9 cellular contexts compared by ENCODE assay signal in genomic region chr16:30185141-30185682, GRCh38. TPM values are rescaled to one million over a fixed set of nuclear protein-coding genes. Genes with fewer than 3 reads are reported as not detected.
DNase-seq lines count a peak whose midpoint lies in the region; ATAC-seq and TF ChIP-seq lines count a peak whose summit lies in the region.
"Had no signal": no experiment of that assay in that cellular context is flagged by ENCODE, and none has a peak within 500 bp of the region (broad histone marks: within the 10 kb centered on the region; RNA-seq: fewer than 3 reads in every experiment).

No MANE protein-coding gene starts in this region.

- peaks cover 4% of the 10 kb centered on the region for H4K20me1 ChIP-seq in H9 (ENCODE audit: control insufficient read depth, insufficient read depth, insufficient read length)

- H4K5ac ChIP-seq in H9 (ENCODE audit: insufficient read length, low read depth, low read length): no peak overlapping the region

- no peaks in the 10 kb centered on the region for H3K27me3 ChIP-seq in CD8-positive, alpha-beta T cell (ENCODE audit: insufficient read depth, low read length)
- H3K27me3 ChIP-seq in neutrophil (no peaks in the 10 kb centered on the region), H9 (ENCODE audit: insufficient read depth, low read length) (peaks cover 4% of the 10 kb centered on the region; the same call in 1 of the 2 replicates)

- no peaks in the 10 kb centered on the region for H3K79me2 ChIP-seq in H9 (ENCODE audit: insufficient read depth, low read length)

- no peak overlapping the region for H3K14ac ChIP-seq in H9 (ENCODE audit: insufficient read depth, low read length)

- H3K27ac ChIP-seq in CD8-positive, alpha-beta T cell (ENCODE audit: low read depth, low read length): peak overlapping the region; percentile 91
- H3K27ac ChIP-seq in KOPT-K1 (ENCODE audit: low read depth, low read length, poor library complexity, severe bottlenecking) (peak overlapping the region; percentile 99), neutrophil (peak overlapping the region; percentile 99), H9 (ENCODE audit: insufficient read length, low read depth, low read length) (no peak overlapping the region)

- WGBS in H9 (ENCODE audit: extremely low coverage, insufficient read length, low lambda C conversion rate): no CpG with 5 or more reads among the region's 12 CpGs

- no peaks in the 10 kb centered on the region for H3K79me1 ChIP-seq in H9 (ENCODE audit: insufficient read depth, low read depth, low read length, poor library complexity, severe bottlenecking)

- H3K9ac ChIP-seq in H9 (ENCODE audit: extremely low read depth, insufficient read length, low read length): no peak overlapping the region

- intact Hi-C loops in CD8-positive, alpha-beta T cell (cut with DNase I, micrococcal nuclease): no loop called here

- H3K18ac ChIP-seq in H9 (ENCODE audit: insufficient read length, low read depth, low read length): no peak overlapping the region

- H3K4me3 Mint-ChIP-seq in CD8-positive, alpha-beta T cell: peak overlapping the region; percentile 95
- peak overlapping the region; percentile 100 for H3K4me3 Mint-ChIP-seq in activated naive CD8-positive, alpha-beta T cell treated with anti-CD3 and anti-CD28 coated beads, Interleukin-2, amount 10 ng/mL, durations not matched to agents 7 days and 5 days
- no peak overlapping the region for H3K4me3 Mint-ChIP-seq in H9

- peak overlapping the region; percentile 96 for H3K27ac Mint-ChIP-seq in CD8-positive, alpha-beta T cell
- peak overlapping the region; percentile 100 for H3K27ac Mint-ChIP-seq in activated naive CD8-positive, alpha-beta T cell treated with anti-CD3 and anti-CD28 coated beads, Interleukin-2, amount 10 ng/mL, durations not matched to agents 7 days and 5 days
- H3K27ac Mint-ChIP-seq in H9: no peak overlapping the region

- CTCF ChIA-PET in CD8-positive, alpha-beta T cell (lab: Charles Lee): interaction anchor here (1.0 to 2.3 kb wide), 9 partner anchors 12 to 225 kb away, joined by 3 to 17 read pairs (median 4); partner anchors contain the start of genes ALDOA and TBX6

- H2BK15ac ChIP-seq in H9 (ENCODE audit: low read depth, low read length): no peak overlapping the region

- peaks cover 34% of the 10 kb centered on the region for H3K4me1 ChIP-seq in CD8-positive, alpha-beta T cell (ENCODE audit: insufficient read depth, low read length)
- peaks cover 40 to 48% of the 10 kb centered on the region in 2 experiments for H3K4me1 ChIP-seq in neutrophil (ENCODE audit: control insufficient read depth in 1 of 2, insufficient read depth in 1 of 2, low read depth in 1 of 2, low read length in 1 of 2)
- H3K4me1 ChIP-seq in H9 (ENCODE audit: insufficient read depth, low read length): no peaks in the 10 kb centered on the region

- no peak overlapping the region for H2BK12ac ChIP-seq in H9 (ENCODE audit: insufficient read length, low read depth, low read length)

- no peak overlapping the region for H3K56ac ChIP-seq in H9 (ENCODE audit: insufficient read length, low read depth, low read length)

- peak overlapping the region; percentile 97 for H3K4me3 ChIP-seq in CD8-positive, alpha-beta T cell (ENCODE audit: low read depth, low read length)
- peak overlapping the region; percentile 96 to 100 for H3K4me3 ChIP-seq in neutrophil (ENCODE audit: low read depth in 1 of 2, low read length in 1 of 2)

- H3K4me2 ChIP-seq in H9 (ENCODE audit: insufficient read depth, insufficient read length, low read length): no peak overlapping the region

- no peak overlapping the region for H3K4ac ChIP-seq in H9 (ENCODE audit: low read depth, low read length)

- no peak overlapping the region for H2BK20ac ChIP-seq in H9 (ENCODE audit: low read depth, low read length, poor library complexity, severe bottlenecking)

- TF ChIP-seq CTCF in CD8-positive, alpha-beta T cell (IDR thresholded peaks at IDR 0.05): no peak
- TF ChIP-seq CTCF in neutrophil (IDR thresholded peaks at IDR 0.05) (no peak), H9 (conservative IDR thresholded peaks at IDR 0.05) (no peak)

- H4K91ac ChIP-seq in H9 (ENCODE audit: insufficient read length, low read depth, low read length): no peak overlapping the region

- H3T11ph ChIP-seq in H9 (ENCODE audit: low read length): no peak overlapping the region

- peaks cover 4% of the 10 kb centered on the region for H3K23me2 ChIP-seq in H9 (ENCODE audit: insufficient read length, low read depth, low read length, poor library complexity, severe bottlenecking)

- no peaks in the 10 kb centered on the region for H3K27me3 Mint-ChIP-seq in CD8-positive, alpha-beta T cell (ENCODE audit: low read depth)
- H3K27me3 Mint-ChIP-seq in activated naive CD8-positive, alpha-beta T cell treated with anti-CD3 and anti-CD28 coated beads, Interleukin-2, amount 10 ng/mL, durations not matched to agents 7 days and 5 days: no peaks in the 10 kb centered on the region
- peaks cover 36% of the 10 kb centered on the region for H3K27me3 Mint-ChIP-seq in H9 (ENCODE audit: low read depth)

- peak; percentile 1 for ATAC-seq in CD8-positive, alpha-beta T cell
- peak; percentile 7 for ATAC-seq in activated naive CD8-positive, alpha-beta T cell treated with anti-CD3 and anti-CD28 coated beads, Interleukin-2, amount 10 ng/mL, durations not matched to agents 7 days and 5 days (ENCODE audit: low read depth)
- no peak for ATAC-seq in GM21423 (IDR thresholded peaks at IDR 0.05; ENCODE audit: unreplicated experiment)
- ATAC-seq: Panc1 had no signal

- H2BK5ac ChIP-seq in H9 (ENCODE audit: insufficient read length, low read length): no peak overlapping the region

- H3K36me3 Mint-ChIP-seq in CD8-positive, alpha-beta T cell: peaks cover 36% of the 10 kb centered on the region
- peaks cover 39% of the 10 kb centered on the region for H3K36me3 Mint-ChIP-seq in activated naive CD8-positive, alpha-beta T cell treated with anti-CD3 and anti-CD28 coated beads, Interleukin-2, amount 10 ng/mL, durations not matched to agents 7 days and 5 days
- H3K36me3 Mint-ChIP-seq in H9 (ENCODE audit: insufficient read depth in 1 of 3, low read depth in 3 of 3): peaks cover 0 to 1% (median 0%) of the 10 kb centered on the region in 3 experiments; a peak in 2 of 7 replicates

- no peaks in the 10 kb centered on the region for H3K9me3 ChIP-seq in CD8-positive, alpha-beta T cell (ENCODE audit: low read length)
- H3K9me3 ChIP-seq in KOPT-K1 (ENCODE audit: insufficient read depth, low read length, poor library complexity, severe bottlenecking) (no peaks in the 10 kb centered on the region), neutrophil (no peaks in the 10 kb centered on the region), H9 (ENCODE audit: control insufficient read depth, low read depth, low read length) (no peaks in the 10 kb centered on the region)

- no peak overlapping the region for H3K23ac ChIP-seq in H9 (ENCODE audit: insufficient read length, low read depth, low read length)

- no peak overlapping the region for H4K8ac ChIP-seq in H9 (replicated peaks; ENCODE audit: insufficient read length, low read depth, low read length)

- no peak overlapping the region for H2AK5ac ChIP-seq in H9 (ENCODE audit: insufficient read length, low read length)

- H2AFZ ChIP-seq in H9 (ENCODE audit: low read length): no peak overlapping the region

- no peak overlapping the region for H2BK120ac ChIP-seq in H9 (ENCODE audit: low read depth, low read length, poor library complexity, severe bottlenecking)

- POLR2A ChIA-PET in CD8-positive, alpha-beta T cell (lab: Charles Lee): interaction anchor here (0.5 to 7.0 kb wide), 16 partner anchors 28 to 474 kb away, joined by 3 to 130 read pairs (median 6); partner anchors contain the start of genes ALDOA, FBRS, TBC1D10B and TBX6
- POLR2A ChIA-PET in activated naive CD8-positive, alpha-beta T cell treated with anti-CD3 and anti-CD28 coated beads, Interleukin-2, amount 10 ng/mL, durations not matched to agents 7 days and 5 days (lab: Charles Lee): interaction anchor here (0.7 to 6.4 kb wide), 36 partner anchors 8 to 932 kb away, joined by 3 to 132 read pairs (median 6); partner anchors contain the start of genes ALDOA, FBRS, GDPD3 and KAT8

- no peaks in the 10 kb centered on the region for H3K9me3 Mint-ChIP-seq in CD8-positive, alpha-beta T cell
- no peaks in the 10 kb centered on the region for H3K9me3 Mint-ChIP-seq in activated naive CD8-positive, alpha-beta T cell treated with anti-CD3 and anti-CD28 coated beads, Interleukin-2, amount 10 ng/mL, durations not matched to agents 7 days and 5 days
- H3K9me3 Mint-ChIP-seq in H9: no peaks in the 10 kb centered on the region

- H3K4me1 Mint-ChIP-seq in CD8-positive, alpha-beta T cell (ENCODE audit: low read depth): peaks cover 39% of the 10 kb centered on the region
- peaks cover 29% of the 10 kb centered on the region for H3K4me1 Mint-ChIP-seq in activated naive CD8-positive, alpha-beta T cell treated with anti-CD3 and anti-CD28 coated beads, Interleukin-2, amount 10 ng/mL, durations not matched to agents 7 days and 5 days
- peaks cover 4 to 17% of the 10 kb centered on the region in 2 experiments for H3K4me1 Mint-ChIP-seq in H9

- peaks cover 42% of the 10 kb centered on the region for H3K36me3 ChIP-seq in CD8-positive, alpha-beta T cell (ENCODE audit: insufficient read depth, low read length)
- peaks cover 34% of the 10 kb centered on the region for H3K36me3 ChIP-seq in KOPT-K1 (ENCODE audit: insufficient read depth, low read length)
- peaks cover 41% of the 10 kb centered on the region for H3K36me3 ChIP-seq in neutrophil

- peak in 3 of 7 experiments; percentile 23 to 75 (median 28) for DNase-seq in CD8-positive, alpha-beta T cell
- DNase-seq in activated naive CD8-positive, alpha-beta T cell treated with anti-CD3 and anti-CD28 coated beads, Interleukin-2, amount 10 ng/mL, durations not matched to agents 7 days and 5 days: no peak
- no peak for DNase-seq in cortex of kidney (lab: John Stamatoyannopoulos, UW)
- no peak for DNase-seq in NCI-H146 treated with DMSO at 0.1 percent for 48 hours (lab: John Stamatoyannopoulos, UW; ENCODE audit: unreplicated experiment)
- DNase-seq in H9: no peak

RNA-seq across cellular contexts. Expression of gene CORO1A, which starts 1.8 kb away (rescaled TPM):
- 100 to 1,000 TPM; 352 to 364 TPM for total RNA-seq in CD8-positive, alpha-beta T cell
- 1,000 to 10,000 TPM; 1,426 to 1,488 TPM for total RNA-seq in activated naive CD8-positive, alpha-beta T cell treated with anti-CD3 and anti-CD28 coated beads, Interleukin-2, amount 10 ng/mL, durations not matched to agents 7 days and 5 days
- 3.4 and 4.8 TPM in 2 replicates for total RNA-seq in H9 (2021)

RNA-seq across cellular contexts. Expression of gene BOLA2B, which starts 8.3 kb away (rescaled TPM):
- 10 to 100 TPM; 55.5 to 56.2 TPM for total RNA-seq in CD8-positive, alpha-beta T cell
- total RNA-seq in activated naive CD8-positive, alpha-beta T cell treated with anti-CD3 and anti-CD28 coated beads, Interleukin-2, amount 10 ng/mL, durations not matched to agents 7 days and 5 days: 100 to 1,000 TPM; 122 to 145 TPM
- total RNA-seq in H9 (2021): 202 and 218 TPM in 2 replicates

RNA-seq across cellular contexts. Expression of gene SLX1A, which starts 8.5 kb away (rescaled TPM):
- 10 to 100 TPM; 22.7 to 23.1 TPM for total RNA-seq in CD8-positive, alpha-beta T cell
- total RNA-seq in activated naive CD8-positive, alpha-beta T cell treated with anti-CD3 and anti-CD28 coated beads, Interleukin-2, amount 10 ng/mL, durations not matched to agents 7 days and 5 days: 100 to 1,000 TPM in 1 of 2 experiments, 10 to 100 TPM in 1; 59.7 to 121 TPM
- total RNA-seq in H9 (2021): 30.3 TPM in 2 replicates

RNA-seq across cellular contexts. Expression of gene SULT1A3, which starts 13.8 kb away (rescaled TPM):
- 10 to 100 TPM; 15.1 to 17.8 TPM for total RNA-seq in CD8-positive, alpha-beta T cell
- total RNA-seq in activated naive CD8-positive, alpha-beta T cell treated with anti-CD3 and anti-CD28 coated beads, Interleukin-2, amount 10 ng/mL, durations not matched to agents 7 days and 5 days: 10 to 100 TPM; 31.8 to 32.3 TPM
- total RNA-seq in H9 (2021): 21.5 and 21.8 TPM in 2 replicates

Comparison
In these comparisons a context has a peak if more than half of its experiments do, and no peak if none do; other contexts are left out.
1. H3K27ac Mint-ChIP-seq: peak in CD8-positive, alpha-beta T cell (single experiment) and activated naive CD8-positive, alpha-beta T cell treated with anti-CD3 and anti-CD28 coated beads, Interleukin-2, amount 10 ng/mL, durations not matched to agents 7 days and 5 days (single experiment); none in H9 (0 of 3).
2. H3K4me3 Mint-ChIP-seq: peak in CD8-positive, alpha-beta T cell (single experiment) and activated naive CD8-positive, alpha-beta T cell treated with anti-CD3 and anti-CD28 coated beads, Interleukin-2, amount 10 ng/mL, durations not matched to agents 7 days and 5 days (single experiment); none in H9 (0 of 2).
3. RNA of gene CORO1A, which starts 1.8 kb away (total RNA-seq): 1,426 to 1,488 TPM in activated naive CD8-positive, alpha-beta T cell treated with anti-CD3 and anti-CD28 coated beads, Interleukin-2, amount 10 ng/mL, durations not matched to agents 7 days and 5 days and 352 to 364 TPM in CD8-positive, alpha-beta T cell; 3.4 to 4.8 TPM in H9; every median in the first group is over 10 times any median in the second.